In genomic region chr11:30967579-30967978, GRCh38 we compare ENCODE assay signal across 29 cellular contexts.
"Had no signal": no experiment of that assay in that cellular context is flagged by ENCODE, and none has a peak within 500 bp of the region (broad histone marks: within the 10 kb centered on the region; RNA-seq: fewer than 3 reads in every experiment).

No MANE protein-coding gene starts in this region.

- H3K27me3 Mint-ChIP-seq: naive B cell; stimulated activated memory B cell treated with anti-CD40 and anti-IgM and Interleukin-4, amounts not matched to agents 10 μg/mL and 1 μg/mL and 100 μg/mL, for 72 hours had no signal

- H3K27ac ChIP-seq: left ventricle myocardium inferior, neural progenitor cell, neutrophil, parathyroid adenoma, psoas muscle, right lobe of liver, stomach, testis, thyroid gland, transverse colon, upper lobe of left lung, vagina had no signal

- H3K36me3 Mint-ChIP-seq: immature natural killer cell; mesothelial cell of epicardium; natural killer cell; stimulated activated memory B cell treated with anti-CD40 and anti-IgM and Interleukin-4, amounts not matched to agents 10 μg/mL and 1 μg/mL and 100 μg/mL, for 72 hours had no signal

- H3K4me3 ChIP-seq: left ventricle myocardium inferior, lung, neural progenitor cell, psoas muscle, right lobe of liver, smooth muscle cell, stomach, testis, thyroid gland, transverse colon, upper lobe of left lung, vagina had no signal

- H3K4me3 Mint-ChIP-seq: immature natural killer cell; mesothelial cell of epicardium; naive B cell; natural killer cell; nephron progenitor cell; neural progenitor cell; stimulated activated memory B cell treated with anti-CD40 and anti-IgM and Interleukin-4, amounts not matched to agents 10 μg/mL and 1 μg/mL and 100 μg/mL, for 72 hours had no signal

- DNase-seq: hippocampal formation; immature natural killer cell; kidney; left ventricle myocardium inferior; mesendoderm; naive B cell; natural killer cell; nephron progenitor cell; occipital lobe; psoas muscle; right lobe of liver; stimulated activated CD4-positive, alpha-beta T cell treated with anti-CD3 and anti-CD28 coated beads, Interleukin-1b, Interleukin-23, amount 100 ng/mL, for 48 hours; stimulated activated CD4-positive, alpha-beta T cell treated with anti-CD3 and anti-CD28 coated beads, Interleukin-2, amount 100 ng/mL, for 48 hours; stimulated activated CD4-positive, alpha-beta T cell treated with anti-CD3 and anti-CD28 coated beads, Interleukin-4, amount 100 ng/mL, for 4 hours; stimulated activated CD8-positive, alpha-beta memory T cell treated with anti-CD3 and anti-CD28 coated beads, Interleukin-4, amount 100 ng/mL, for 48 hours; stimulated activated naive CD8-positive, alpha-beta T cell treated with anti-CD3 and anti-CD28 coated beads, Interleukin-15, Interleukin-2, amounts not matched to agents 100 U/mL and 50 U/mL, for 24 hours; stomach; testis; thyroid gland; transverse colon; upper lobe of left lung had no signal

- ATAC-seq: natural killer cell; psoas muscle; right lobe of liver; stimulated activated memory B cell treated with anti-CD40 and anti-IgM and Interleukin-4, amounts not matched to agents 10 μg/mL and 1 μg/mL and 100 μg/mL, for 72 hours; stimulated activated naive CD8-positive, alpha-beta T cell treated with anti-CD3 and anti-CD28 coated beads, Interleukin-15, Interleukin-2, amounts not matched to agents 100 U/mL and 50 U/mL, for 24 hours had no signal

- H3K4me1 Mint-ChIP-seq: immature natural killer cell; mesothelial cell of epicardium; naive B cell; natural killer cell; nephron progenitor cell; neural progenitor cell; stimulated activated memory B cell treated with anti-CD40 and anti-IgM and Interleukin-4, amounts not matched to agents 10 μg/mL and 1 μg/mL and 100 μg/mL, for 72 hours had no signal

- H3K27me3 ChIP-seq: neural progenitor cell, neutrophil, right lobe of liver, stomach, testis, thyroid gland, transverse colon, upper lobe of left lung, vagina had no signal

- H3K4me1 ChIP-seq: left ventricle myocardium inferior, neural progenitor cell, parathyroid adenoma, psoas muscle, right lobe of liver, stomach, testis, transverse colon, upper lobe of left lung, vagina had no signal

- H3K27ac Mint-ChIP-seq: immature natural killer cell; mesothelial cell of epicardium; naive B cell; natural killer cell; nephron progenitor cell; neural progenitor cell; stimulated activated memory B cell treated with anti-CD40 and anti-IgM and Interleukin-4, amounts not matched to agents 10 μg/mL and 1 μg/mL and 100 μg/mL, for 72 hours had no signal

- H3K9me3 ChIP-seq: neutrophil, psoas muscle, right lobe of liver, testis, thyroid gland, transverse colon, vagina had no signal

- H3K36me3 ChIP-seq: left ventricle myocardium inferior, neural progenitor cell, neutrophil, right lobe of liver, stomach, thyroid gland, transverse colon, upper lobe of left lung, vagina had no signal
